ENCODE assay signal across 8 cellular contexts in genomic region chr17:56779898-56780777, GRCh38. TPM values are rescaled to one million over a fixed set of nuclear protein-coding genes. Genes with fewer than 3 reads are reported as not detected.
DNase-seq lines count a peak whose midpoint lies in the region; ATAC-seq and TF ChIP-seq lines count a peak whose summit lies in the region.

No MANE protein-coding gene starts in this region.

- no peak overlapping the region for H3K27ac ChIP-seq in GM23338 (ENCODE audit: low read depth)
- peak overlapping the region; percentile 91 for H3K27ac ChIP-seq in KOPT-K1 (ENCODE audit: low read depth, low read length, poor library complexity, severe bottlenecking)
- H3K27ac ChIP-seq in neutrophil: no peak overlapping the region
- H3K27ac ChIP-seq in substantia nigra (ENCODE audit: low read depth, low read length, poor library complexity, severe bottlenecking): no peak overlapping the region

- no peaks in the 10 kb centered on the region; the same call in 1 of the 2 replicates for H4K20me1 ChIP-seq in GM23338 (replicated peaks; ENCODE audit: insufficient read depth)

- no peaks in the 10 kb centered on the region for H3K9me3 ChIP-seq in KOPT-K1 (ENCODE audit: insufficient read depth, low read length, poor library complexity, severe bottlenecking)
- H3K9me3 ChIP-seq in neutrophil: no peaks in the 10 kb centered on the region

- H3K4me2 ChIP-seq in GM23338: peak overlapping the region; percentile 81

- H3K79me2 ChIP-seq in GM23338 (replicated peaks; ENCODE audit: insufficient read depth): no peaks in the 10 kb centered on the region

- peak overlapping the region; percentile 61 for H3K4me3 Mint-ChIP-seq in GM23338

- peaks cover 6% of the 10 kb centered on the region; the same call in 1 of the 2 replicates for H3K4me1 ChIP-seq in GM23338 (ENCODE audit: insufficient read depth)
- H3K4me1 ChIP-seq in neutrophil (ENCODE audit: control insufficient read depth in 1 of 2, insufficient read depth in 1 of 2, low read depth in 1 of 2, low read length in 1 of 2): peaks cover 9% of the 10 kb centered on the region in 2 experiments

- H3K36me3 Mint-ChIP-seq in GM23338 (ENCODE audit: low read depth): no peaks in the 10 kb centered on the region

- TF ChIP-seq CTCF in GM23338 (conservative IDR thresholded peaks at IDR 0.05; ENCODE audit: low read depth in 2 of 2) (peak; percentile 86 to 89), fibroblast of villous mesenchyme (IDR thresholded peaks at IDR 0.05; ENCODE audit: insufficient read depth, low read depth, low read length) (peak; percentile 91), neutrophil (IDR thresholded peaks at IDR 0.05) (peak; percentile 93)

- peak overlapping the region; percentile 54 for H3K4me3 ChIP-seq in GM23338
- peak overlapping the region; percentile 50 for H3K4me3 ChIP-seq in fibroblast of villous mesenchyme (ENCODE audit: low read depth, low read length)
- H3K4me3 ChIP-seq in neutrophil (ENCODE audit: low read depth in 1 of 2, low read length in 1 of 2): peak overlapping the region in 1 of 2 experiments; percentile 31

- ATAC-seq in GM23338: peak; percentile 98

- no peak overlapping the region for H3K27ac Mint-ChIP-seq in GM23338

- H2AFZ ChIP-seq in GM23338: peak overlapping the region; percentile 99

- H3K27me3 Mint-ChIP-seq in GM23338 (ENCODE audit: insufficient read depth, low read depth, poor library complexity): peaks cover 24% of the 10 kb centered on the region

- H3K4me1 Mint-ChIP-seq in GM23338: peaks cover 6% of the 10 kb centered on the region

- peak; percentile 83 for DNase-seq in ELR (ENCODE audit: low read depth)
- peak; percentile 79 for DNase-seq in GM23338 (ENCODE audit: low spot score)
- peak; percentile 84 for DNase-seq in RPMI8226
- DNase-seq in activated T-helper 9 cell treated with anti-CD3 and anti-CD28 coated beads, Interleukin-2, amount 50 U/mL, for 16 hours (ENCODE audit: low read depth): peak; percentile 76
- DNase-seq in fibroblast of villous mesenchyme (ENCODE audit: low read depth): peak; percentile 65
- DNase-seq in substantia nigra (lab: John Stamatoyannopoulos, UW): peak in 46 of 49 donors; percentile 7 to 83 (median 54)

- H3K9me3 Mint-ChIP-seq in GM23338: no peaks in the 10 kb centered on the region

- H3K27me3 ChIP-seq in GM23338 (ENCODE audit: insufficient read depth) (peaks cover 22% of the 10 kb centered on the region), neutrophil (peaks cover 50% of the 10 kb centered on the region)

- no peaks in the 10 kb centered on the region for H3K36me3 ChIP-seq in GM23338 (ENCODE audit: insufficient read depth)
- H3K36me3 ChIP-seq in KOPT-K1 (ENCODE audit: insufficient read depth, low read length): no peaks in the 10 kb centered on the region
- no peaks in the 10 kb centered on the region for H3K36me3 ChIP-seq in neutrophil

- H3K9me2 ChIP-seq in GM23338 (ENCODE audit: insufficient read depth): no peaks in the 10 kb centered on the region

- no peaks in the 10 kb centered on the region for H3F3A ChIP-seq in GM23338 (replicated peaks; ENCODE audit: low read depth)

TF ChIP-seq in GM23338, 12 proteins besides CTCF, POLR2A, EP300 and RAD21:
- TF ChIP-seq ZNF462 (CRISPR knock-in tag; IDR thresholded peaks at IDR 0.05): no peak
- TF ChIP-seq CREB1 (CRISPR knock-in tag; IDR thresholded peaks at IDR 0.05; ENCODE audit: low read depth): peak; percentile 37
TF ChIP-seq in GM23338: peak in this region for 1.

RNA-seq across cellular contexts. Expression of gene C17orf67, which starts 53.6 kb away (rescaled TPM):
- total RNA-seq in GM23338 (2014; rRNA removed; shearing (Covaris generic)): 0.85 and 1.0 TPM in 2 replicates
- polyA plus RNA-seq in GM23338 (2016; fragmentation: Nextera tagmentation; extraction: Ambion mirVana): 2.7 and 3.7 TPM in 2 replicates
- 0.64 and 0.86 TPM in 2 replicates for total RNA-seq in fibroblast of villous mesenchyme

RNA-seq across cellular contexts. Expression of gene DGKE, which starts 53.8 kb away (rescaled TPM):
- 5.9 and 10.1 TPM in 2 replicates for total RNA-seq in GM23338 (2014; rRNA removed; shearing (Covaris generic))
- 3.9 and 4.1 TPM in 2 replicates for polyA plus RNA-seq in GM23338 (2016; fragmentation: Nextera tagmentation; extraction: Ambion mirVana)
- total RNA-seq in fibroblast of villous mesenchyme: 7.1 and 12.1 TPM in 2 replicates
